ENCODE assay signal across 31 cellular contexts in genomic region chr5:161096006-161096405, GRCh38.
DNase-seq lines count a peak whose midpoint lies in the region; ATAC-seq, FAIRE-seq and TF ChIP-seq lines count a peak whose summit lies in the region.
"Had no signal": no experiment of that assay in that cellular context is flagged by ENCODE, and none has a peak within 500 bp of the region (broad histone marks: within the 10 kb centered on the region; RNA-seq: fewer than 3 reads in every experiment).

No MANE protein-coding gene starts in this region.

- H3K4me3 Mint-ChIP-seq in Caco-2 (ENCODE audit: unreplicated experiment), result no peak overlapping the region
- H3K4me3 Mint-ChIP-seq in astrocyte (ENCODE audit: unreplicated experiment), result no peak overlapping the region
- H3K4me3 Mint-ChIP-seq: activated CD8-positive, alpha-beta T cell treated with anti-CD3 and anti-CD28 coated beads, Interleukin-2, amount 10 ng/mL, durations not matched to agents 7 days and 5 days; activated naive CD4-positive, alpha-beta T cell treated with anti-CD3 and anti-CD28 coated beads, Interleukin-2, amount 10 ng/mL, durations not matched to agents 7 days and 5 days; activated T-helper 17 cell treated with anti-CD3 and anti-CD28 coated beads, Interleukin-2, amount 50 U/mL, for 72 hours; brain; dendritic cell treated with granulocyte-macrophage colony-stimulating factor and Interleukin-4, amounts not matched to agents 40 ng/mL and 50 ng/mL, for 4 days; naive B cell had no signal

- peaks cover 9% of the 10 kb centered on the region for H3K4me1 Mint-ChIP-seq in Caco-2 (ENCODE audit: low read depth, unreplicated experiment)
- H3K4me1 Mint-ChIP-seq in astrocyte (ENCODE audit: low read depth, unreplicated experiment), result peaks cover 20% of the 10 kb centered on the region
- H3K4me1 Mint-ChIP-seq: activated naive CD4-positive, alpha-beta T cell treated with anti-CD3 and anti-CD28 coated beads, Interleukin-2, amount 10 ng/mL, durations not matched to agents 7 days and 5 days; activated T-helper 17 cell treated with anti-CD3 and anti-CD28 coated beads, Interleukin-2, amount 50 U/mL, for 72 hours; naive B cell had no signal

- H3K4me2 ChIP-seq in astrocyte (ENCODE audit: low read length) (peak overlapping the region; percentile 44), GM23248 (ENCODE audit: unreplicated experiment) (no peak overlapping the region)
- H3K4me2 ChIP-seq: BLaER1, KMS-11 had no signal

- WGBS in pancreas, 2 donors, result 17 to 20% methylated on average over 2 of the region's 2 CpGs
- 10 to 28% methylated on average over 2 of the region's 2 CpGs for WGBS in upper lobe of left lung, 2 donors
- WGBS in GM23248 (ENCODE audit: low coverage in 1 of 2, low lambda C conversion rate in 2 of 2, missing lambda C conversion rate in 2 of 2), 2 experiments, result 80 to 81% methylated on average over 2 of the region's 2 CpGs

- CTCF ChIA-PET in Caco-2 (lab: Charles Lee), result no interaction called here

- peaks cover 30% of the 10 kb centered on the region for H3F3A ChIP-seq in GM23248 (ENCODE audit: insufficient read depth)

- intact Hi-C loops in Caco-2 (cut with micrococcal nuclease; ENCODE audit: unreplicated experiment), result loop anchor here (10.0 kb wide), 1 partner anchor 291 kb away; no protein-coding TSS in a partner anchor
- intact Hi-C loops in pancreas (cut with DNase I), result no loop called here

- H3K9me3 Mint-ChIP-seq in Caco-2 (ENCODE audit: unreplicated experiment) (peaks cover 9% of the 10 kb centered on the region), astrocyte (ENCODE audit: unreplicated experiment) (no peaks in the 10 kb centered on the region)
- H3K9me3 Mint-ChIP-seq: activated naive CD4-positive, alpha-beta T cell treated with anti-CD3 and anti-CD28 coated beads, Interleukin-2, amount 10 ng/mL, durations not matched to agents 7 days and 5 days; activated T-helper 17 cell treated with anti-CD3 and anti-CD28 coated beads, Interleukin-2, amount 50 U/mL, for 72 hours; dendritic cell treated with granulocyte-macrophage colony-stimulating factor and Interleukin-4, amounts not matched to agents 40 ng/mL and 50 ng/mL, for 4 days had no signal

- H3K79me2 ChIP-seq in astrocyte (ENCODE audit: insufficient read depth, low read length) (no peaks in the 10 kb centered on the region), GM23248 (ENCODE audit: insufficient read depth) (no peaks in the 10 kb centered on the region)

- H3K4me3 ChIP-seq in Caco-2 (ENCODE audit: low read depth, low read length) (no peak overlapping the region), astrocyte (ENCODE audit: insufficient read depth, low read depth, low read length) (no peak overlapping the region), pancreas (no peak overlapping the region), upper lobe of left lung (no peak overlapping the region), GM23248 (no peak overlapping the region)
- H3K4me3 ChIP-seq: adrenal gland, BLaER1, Peyer's patch, psoas muscle, sigmoid colon, tibial artery had no signal

- no peak overlapping the region for H3K27ac ChIP-seq in astrocyte (ENCODE audit: low read depth, low read length)
- H3K27ac ChIP-seq in pancreas, result peak overlapping the region in 3 of 4 donors; percentile 30 to 67 (median 55)
- H3K27ac ChIP-seq in upper lobe of left lung, result no peak overlapping the region
- no peak overlapping the region for H3K27ac ChIP-seq in GM23248
- H3K27ac ChIP-seq: adrenal gland, BLaER1, KMS-11, Peyer's patch, psoas muscle, sigmoid colon, tibial artery had no signal

- peak in 3 of 4 donors; percentile 62 to 86 (median 86) for ATAC-seq in pancreas
- ATAC-seq in upper lobe of left lung (ENCODE audit: low FRiP score in 2 of 2), result no peak
- ATAC-seq: activated CD8-positive, alpha-beta T cell treated with anti-CD3 and anti-CD28 coated beads, Interleukin-2, amount 10 ng/mL, durations not matched to agents 7 days and 5 days; activated T-helper 17 cell treated with anti-CD3 and anti-CD28 coated beads, Interleukin-2, amount 50 U/mL, for 72 hours; esophagus mucosa; left ventricle myocardium superior; psoas muscle had no signal

- H3K4me1 ChIP-seq in Caco-2 (no peaks in the 10 kb centered on the region; the same call in 1 of the 2 replicates), astrocyte (ENCODE audit: insufficient read depth, low read length) (peaks cover 3% of the 10 kb centered on the region), pancreas (no peaks in the 10 kb centered on the region), upper lobe of left lung (no peaks in the 10 kb centered on the region), GM23248 (ENCODE audit: insufficient read depth) (peaks cover 27% of the 10 kb centered on the region)
- H3K4me1 ChIP-seq: adrenal gland, BLaER1, Peyer's patch, psoas muscle, sigmoid colon, tibial artery had no signal

- TF ChIP-seq CTCF in Caco-2 (IDR thresholded peaks at IDR 0.05; ENCODE audit: insufficient read depth in 1 of 2, low read depth in 1 of 2, low read length in 1 of 2, severe bottlenecking in 1 of 2, unreplicated experiment in 1 of 2) (no peak), astrocyte (IDR thresholded peaks at IDR 0.05; ENCODE audit: insufficient read depth, low read depth, low read length) (no peak), pancreas (IDR thresholded peaks at IDR 0.05) (no peak), upper lobe of left lung (IDR thresholded peaks at IDR 0.05) (no peak)

- no peaks in the 10 kb centered on the region for H3K27me3 ChIP-seq in Caco-2 (replicated peaks; ENCODE audit: control insufficient read depth, insufficient read depth, low read length)
- H3K27me3 ChIP-seq in astrocyte (ENCODE audit: insufficient read depth, low read length), result no peaks in the 10 kb centered on the region
- H3K27me3 ChIP-seq in pancreas, result no peaks in the 10 kb centered on the region
- H3K27me3 ChIP-seq in upper lobe of left lung, result no peaks in the 10 kb centered on the region
- no peaks in the 10 kb centered on the region for H3K27me3 ChIP-seq in GM23248 (replicated peaks; ENCODE audit: insufficient read depth)
- H3K27me3 ChIP-seq: adrenal gland, BLaER1, Peyer's patch, sigmoid colon, tibial artery had no signal

- TF ChIP-seq POLR2A in upper lobe of left lung (IDR thresholded peaks at IDR 0.05), result no peak

- peak overlapping the region; percentile 58 for H3K27ac Mint-ChIP-seq in Caco-2 (ENCODE audit: unreplicated experiment)
- no peak overlapping the region for H3K27ac Mint-ChIP-seq in astrocyte (ENCODE audit: unreplicated experiment)
- H3K27ac Mint-ChIP-seq: activated CD8-positive, alpha-beta T cell treated with anti-CD3 and anti-CD28 coated beads, Interleukin-2, amount 10 ng/mL, durations not matched to agents 7 days and 5 days; activated naive CD4-positive, alpha-beta T cell treated with anti-CD3 and anti-CD28 coated beads, Interleukin-2, amount 10 ng/mL, durations not matched to agents 7 days and 5 days; activated T-helper 17 cell treated with anti-CD3 and anti-CD28 coated beads, Interleukin-2, amount 50 U/mL, for 72 hours; dendritic cell treated with granulocyte-macrophage colony-stimulating factor and Interleukin-4, amounts not matched to agents 40 ng/mL and 50 ng/mL, for 4 days; naive B cell had no signal

- no peaks in the 10 kb centered on the region for H3K9me3 ChIP-seq in Caco-2
- peaks cover 4% of the 10 kb centered on the region for H3K9me3 ChIP-seq in astrocyte (ENCODE audit: insufficient read depth, low read depth, low read length)
- no peaks in the 10 kb centered on the region for H3K9me3 ChIP-seq in pancreas
- H3K9me3 ChIP-seq in upper lobe of left lung, result peaks cover 0 to 2% (median 0%) of the 10 kb centered on the region in 4 donors
- H3K9me3 ChIP-seq in GM23248 (ENCODE audit: low read depth), result no peaks in the 10 kb centered on the region
- H3K9me3 ChIP-seq: adrenal gland, Peyer's patch, psoas muscle, sigmoid colon, tibial artery had no signal

- in situ Hi-C loops in GM23248 (cut with MboI), result no loop called here

- POLR2A ChIA-PET in Caco-2 (lab: Charles Lee), result no interaction called here

- no TSS peak for BruUV-seq in Caco-2 (replicated peaks; lab: Mats Ljungman, UMichigan)

- H4K20me1 ChIP-seq in astrocyte (ENCODE audit: insufficient read depth, low read length) (no peaks in the 10 kb centered on the region), GM23248 (ENCODE audit: insufficient read depth) (no peaks in the 10 kb centered on the region)
- H4K20me1 ChIP-seq: BLaER1 had no signal

- H3K9me2 ChIP-seq in GM23248 (ENCODE audit: insufficient read depth), result no peaks in the 10 kb centered on the region

- H3K27me3 Mint-ChIP-seq in Caco-2 (ENCODE audit: insufficient read depth, unreplicated experiment) (no peaks in the 10 kb centered on the region), astrocyte (ENCODE audit: low read depth, unreplicated experiment) (no peaks in the 10 kb centered on the region)
- H3K27me3 Mint-ChIP-seq: activated naive CD4-positive, alpha-beta T cell treated with anti-CD3 and anti-CD28 coated beads, Interleukin-2, amount 10 ng/mL, durations not matched to agents 7 days and 5 days; activated T-helper 17 cell treated with anti-CD3 and anti-CD28 coated beads, Interleukin-2, amount 50 U/mL, for 72 hours; brain; dendritic cell treated with granulocyte-macrophage colony-stimulating factor and Interleukin-4, amounts not matched to agents 40 ng/mL and 50 ng/mL, for 4 days; naive B cell had no signal

- no peak for TF ChIP-seq EP300 in upper lobe of left lung (IDR thresholded peaks at IDR 0.05)

- H3K36me3 ChIP-seq in Caco-2 (ENCODE audit: control insufficient read depth, insufficient read depth, low read length) (no peaks in the 10 kb centered on the region), astrocyte (ENCODE audit: insufficient read depth, low read length) (no peaks in the 10 kb centered on the region), pancreas (no peaks in the 10 kb centered on the region), upper lobe of left lung (no peaks in the 10 kb centered on the region), GM23248 (ENCODE audit: low read depth) (no peaks in the 10 kb centered on the region)
- H3K36me3 ChIP-seq: adrenal gland, BLaER1, Peyer's patch, sigmoid colon, tibial artery had no signal

- H3K9ac ChIP-seq in astrocyte (ENCODE audit: low read length) (no peak overlapping the region), GM23248 (no peak overlapping the region)
- H3K9ac ChIP-seq: BLaER1, KMS-11 had no signal

- DNase-seq in Caco-2 (peak in 1 of 2 experiments; percentile 12), HT1080 (ENCODE audit: low read depth) (peak; percentile 48), astrocyte (ENCODE audit: low read depth) (peak; percentile 54), pancreas (peak in 2 of 6 donors; percentile 4 to 18), upper lobe of left lung (no peak), GM23248 (no peak), DMS153 (lab: John Stamatoyannopoulos, UW) (no peak)
- DNase-seq: activated CD8-positive, alpha-beta T cell treated with anti-CD3 and anti-CD28 coated beads, Interleukin-2, amount 10 ng/mL, durations not matched to agents 7 days and 5 days; activated naive CD4-positive, alpha-beta T cell treated with anti-CD3 and anti-CD28 coated beads, Interleukin-2, amount 10 ng/mL, durations not matched to agents 7 days and 5 days; adrenal gland; DND-41; GF-D8; kidney; left ventricle myocardium superior; naive B cell; NCI-H1436; NCI-H2107; Peyer's patch; psoas muscle; SHP77 treated with DMSO at 0.1 percent for 48 hours; sigmoid colon; stimulated activated CD4-positive, alpha-beta T cell treated with anti-CD3 and anti-CD28 coated beads, Interleukin-4, amount 100 ng/mL, for 24 hours; T-helper 9 cell; tibial artery had no signal

- H2AFZ ChIP-seq in astrocyte (ENCODE audit: low read depth, low read length) (no peak overlapping the region), GM23248 (no peak overlapping the region)

- no peaks in the 10 kb centered on the region for H3K36me3 Mint-ChIP-seq in Caco-2 (ENCODE audit: insufficient read depth, unreplicated experiment)
- peaks cover 1% of the 10 kb centered on the region for H3K36me3 Mint-ChIP-seq in astrocyte (ENCODE audit: low read depth, unreplicated experiment)
- H3K36me3 Mint-ChIP-seq: activated naive CD4-positive, alpha-beta T cell treated with anti-CD3 and anti-CD28 coated beads, Interleukin-2, amount 10 ng/mL, durations not matched to agents 7 days and 5 days; brain had no signal

- FAIRE-seq in astrocyte (lab: Jason Lieb, UNC), result no peak
- no peak for FAIRE-seq in pancreas (lab: Jason Lieb, UNC)
- FAIRE-seq: H54, kidney had no signal

Comparison
In these comparisons a context has a peak if more than half of its experiments do, and no peak if none do; other contexts are left out.
1. DNase-seq: peak in HT1080 (single experiment) and astrocyte (single experiment); none in upper lobe of left lung (0 of 2), GM23248 (single experiment) and DMS153 (single experiment).
2. H3K27ac ChIP-seq: peak in pancreas (3 of 4); none in astrocyte (single experiment), upper lobe of left lung (0 of 4) and GM23248 (single experiment).
3. ATAC-seq: peak in pancreas (3 of 4); none in upper lobe of left lung (0 of 2).